ENCODE assay signal across 12 cellular contexts in the genomic region with DNA sequence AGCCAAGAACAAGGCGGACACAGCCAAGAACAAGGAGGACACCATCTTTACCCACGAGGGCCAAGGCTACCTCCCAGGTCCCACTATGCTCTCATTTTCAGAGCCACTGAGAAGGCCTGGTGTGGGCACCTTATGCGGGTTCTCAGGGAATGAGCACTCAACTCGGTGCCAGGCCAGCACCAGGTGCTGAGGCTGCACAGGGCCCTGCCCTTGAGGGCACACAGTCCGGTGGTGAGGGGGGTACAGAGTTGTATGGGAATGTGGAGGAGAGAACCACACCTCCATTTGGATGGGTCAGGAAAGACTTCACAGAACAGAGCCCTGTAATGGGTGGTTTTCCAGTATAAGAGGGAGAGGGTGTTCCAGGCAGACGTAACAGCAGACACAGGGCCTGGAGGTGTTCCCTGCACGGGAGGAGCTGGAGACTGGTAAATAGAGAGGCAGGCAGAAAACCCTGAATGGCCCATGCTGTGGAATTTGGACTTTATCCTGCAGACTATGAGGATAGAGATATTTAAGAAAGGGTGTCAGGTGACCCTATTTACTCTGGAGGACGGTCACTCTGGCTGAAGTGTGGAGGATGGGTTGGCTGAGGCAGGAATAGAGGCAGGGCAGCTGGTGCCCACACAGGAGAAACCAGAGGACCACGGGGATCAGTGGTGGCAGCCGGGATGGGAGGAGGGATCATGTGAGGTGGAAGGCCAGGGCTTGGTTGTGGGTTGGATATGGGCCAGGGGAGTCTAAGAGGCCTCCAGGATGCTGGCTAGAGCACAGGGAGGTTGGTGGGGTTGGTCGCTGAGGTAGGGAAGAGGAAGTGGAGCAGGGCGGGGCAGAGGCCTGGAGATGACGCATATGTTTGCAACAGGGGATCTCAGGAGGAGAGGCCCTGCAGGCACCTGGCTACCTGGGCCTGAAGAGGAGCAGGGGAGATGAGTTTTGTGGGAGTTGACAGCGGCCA. TPM values are rescaled to one million over a fixed set of nuclear protein-coding genes. Genes with fewer than 3 reads are reported as not detected.
A peak's percentile ranks its signal among the peaks of the same experiment; 100 is the strongest.
DNase-seq lines count a peak whose midpoint lies in the region; ATAC-seq, FAIRE-seq and TF ChIP-seq lines count a peak whose summit lies in the region.
"Had no signal": no experiment of that assay in that cellular context is flagged by ENCODE, and none has a peak within 500 bp of the region (broad histone marks: within the 10 kb centered on the region; RNA-seq: fewer than 3 reads in every experiment).

No MANE protein-coding gene starts in this region.

- TF ChIP-seq RAD21 in GM12878 (IDR thresholded peaks at IDR 0.05; ENCODE audit: insufficient read depth, low read depth, low read length), result no peak

- H3K36me3 ChIP-seq in GM12878 (ENCODE audit: control insufficient read depth in 2 of 2, insufficient read depth in 2 of 2, low read length in 1 of 2) (no peaks in the 10 kb centered on the region), pancreas (no peaks in the 10 kb centered on the region), psoas muscle (ENCODE audit: insufficient read depth in 1 of 2, low read depth in 1 of 2) (no peaks in the 10 kb centered on the region)
- H3K36me3 ChIP-seq: SJSA1 had no signal

- CTCF ChIA-PET in GM12878 (lab: Yijun Ruan, JAX), result no interaction called here

- TF ChIP-seq POLR2A in GM12878 (IDR thresholded peaks at IDR 0.05; ENCODE audit: low read depth, low read length), result no peak

- no peak overlapping the region for H3K27ac ChIP-seq in GM12878 (ENCODE audit: control insufficient read depth, insufficient read depth)
- no peak overlapping the region for H3K27ac ChIP-seq in pancreas
- H3K27ac ChIP-seq in psoas muscle, result no peak overlapping the region
- H3K27ac ChIP-seq: SJSA1 had no signal

- TF ChIP-seq CTCF in GM12865 (IDR thresholded peaks at IDR 0.05; ENCODE audit: insufficient read depth, low read depth, low read length, missing control alignments) (no peak), GM12878 (IDR thresholded peaks at IDR 0.05 in 2 of 3, conservative IDR thresholded peaks at IDR 0.05 in 1 of 3; ENCODE audit: control insufficient read depth in 2 of 3, extremely low read depth in 1 of 3, insufficient read depth in 1 of 3, low read depth in 3 of 3, low read length in 3 of 3) (no peak), pancreas (IDR thresholded peaks at IDR 0.05) (no peak), psoas muscle (IDR thresholded peaks at IDR 0.05) (no peak)

- H3K4me1 ChIP-seq in GM12878 (ENCODE audit: control insufficient read depth, insufficient read depth, low read length) (no peaks in the 10 kb centered on the region), pancreas (peaks cover 0 to 5% (median 0%) of the 10 kb centered on the region in 3 donors), psoas muscle (no peaks in the 10 kb centered on the region)

- no peaks in the 10 kb centered on the region for H3K79me2 ChIP-seq in GM12878 (ENCODE audit: control insufficient read depth, insufficient read depth, low read length)

- no peaks in the 10 kb centered on the region for H4K20me1 ChIP-seq in GM12878 (ENCODE audit: control insufficient read depth, insufficient read depth)

- no peak overlapping the region for H3K4me3 ChIP-seq in GM12865 (ENCODE audit: low read depth, low read length)
- H3K4me3 ChIP-seq in GM12878, result no peak overlapping the region
- no peak overlapping the region for H3K4me3 ChIP-seq in pancreas
- no peak overlapping the region for H3K4me3 ChIP-seq in psoas muscle
- H3K4me3 ChIP-seq: SJSA1 had no signal

- H3K9me3 ChIP-seq in GM12878 (replicated peaks; ENCODE audit: control insufficient read depth, insufficient read depth, low read length), result no peaks in the 10 kb centered on the region
- H3K9me3 ChIP-seq in pancreas, result no peaks in the 10 kb centered on the region
- H3K9me3 ChIP-seq in psoas muscle, result no peaks in the 10 kb centered on the region
- H3K9me3 ChIP-seq: SJSA1 had no signal

- peak; percentile 40 for ATAC-seq in GM12878
- peak in 3 of 4 donors; percentile 77 to 83 (median 81) for ATAC-seq in pancreas
- no peak for ATAC-seq in psoas muscle
- no peak for ATAC-seq in GM19463 (IDR thresholded peaks at IDR 0.05; ENCODE audit: unreplicated experiment)

- H3K4me2 ChIP-seq in GM12878 (ENCODE audit: control insufficient read depth, insufficient read depth), result no peak overlapping the region

- H2AFZ ChIP-seq in GM12878 (ENCODE audit: control insufficient read depth, low read depth, low read length), result no peak overlapping the region

- in situ Hi-C loops in GM12878 (cut with MboI), result no loop called here

- FAIRE-seq in GM12878 (lab: Jason Lieb, UNC) (no peak), pancreas (lab: Jason Lieb, UNC) (no peak)
- FAIRE-seq: endometrium, HTR-8/SVneo had no signal

- DNase-seq in GM12865 (ENCODE audit: low read depth) (peak; percentile 13), NCI-H2196 treated with DMSO at 0.1 percent for 48 hours (lab: John Stamatoyannopoulos, UW; ENCODE audit: unreplicated experiment) (peak; percentile 28), GM12878 (ENCODE audit: low read depth, low spot score) (no peak), pancreas (peak in 2 of 6 donors; percentile 24 to 49), dermis blood vessel endothelial cell (no peak), psoas muscle (no peak)
- no peak for DNase-seq in effector CD4-positive, alpha-beta T cell

- SMC1A ChIA-PET in GM12878 (lab: Charles Lee; ENCODE audit: uncharacterized antibody, unreplicated experiment), result no interaction called here

- intact Hi-C loops in GM12878 (cut with micrococcal nuclease; ENCODE audit: unreplicated experiment) (no loop called here), pancreas (cut with DNase I) (no loop called here), psoas muscle (cut with DNase I) (no loop called here)

- H3K9ac ChIP-seq in GM12878 (ENCODE audit: control insufficient read depth, insufficient read depth, low read length), result no peak overlapping the region

- H3K27me3 ChIP-seq in GM12878 (replicated peaks in 1 of 2; ENCODE audit: control insufficient read depth in 2 of 2, insufficient read depth in 2 of 2, low read length in 1 of 2) (no peaks in the 10 kb centered on the region; a peak in 1 of 4 replicates), pancreas (no peaks in the 10 kb centered on the region), psoas muscle (ENCODE audit: insufficient read depth in 3 of 3, low read length in 2 of 3) (no peaks in the 10 kb centered on the region)
- H3K27me3 ChIP-seq: SJSA1 had no signal

- RAD21 ChIA-PET in GM12878 (lab: Charles Lee; ENCODE audit: unreplicated experiment), result no interaction called here

- POLR2A ChIA-PET in GM12878 (lab: Charles Lee), result no interaction called here

- 11% methylated on average over 14 of the region's 14 CpGs for WGBS in GM12878 (ENCODE audit: insufficient coverage, insufficient replicate concordance, low lambda C conversion rate, missing lambda C conversion rate)
- 54 to 56% methylated on average over 14 of the region's 14 CpGs for WGBS in pancreas, 2 donors
- 60 to 65% (median 63%) methylated on average over 14 of the region's 14 CpGs for WGBS in psoas muscle, 3 donors

- no peak for TF ChIP-seq EP300 in GM12878 (IDR thresholded peaks at IDR 0.05; ENCODE audit: borderline replicate concordance in 1 of 2, control insufficient read depth in 1 of 2, low read depth in 2 of 2, low read length in 2 of 2)

- BruUV-seq in GM12878 (replicated peaks; lab: Mats Ljungman, UMichigan), result no TSS peak

TF ChIP-seq in GM12878, 131 proteins besides CTCF, POLR2A, EP300 and RAD21 (continues in another document):
- TF ChIP-seq SPI1 (IDR thresholded peaks at IDR 0.05; ENCODE audit: borderline replicate concordance, insufficient read depth, low read depth, low read length), result peak; percentile 65; the same call in 1 of the 2 replicates
- no peak for TF ChIP-seq FOXM1 (IDR thresholded peaks at IDR 0.05; ENCODE audit: low read depth, low read length)

RNA-seq across cellular contexts. Expression of a gene that starts 34.6 kb away (rescaled TPM):
- total RNA-seq in GM12878 (2013; cell fraction: nucleolus; rRNA removed), result not detected in 2 replicates
- total RNA-seq in GM12878 (2014; rRNA removed), result not detected in 2 replicates
- total RNA-seq in GM12878 (2014; rRNA removed; fragmentation: Illumina TruSeq; extraction: Trizol), result not detected in 2 replicates
- 0.37 and 0.41 TPM in 2 replicates for total RNA-seq in GM12878 (2021)
- not detected for polyA plus RNA-seq in GM12878 (2011; ENCODE audit: low read depth)
- polyA plus RNA-seq in GM12878 (2011; rRNA removed), result not detected in 2 replicates
- not detected in 2 replicates for polyA plus RNA-seq in GM12878 (2011; cell fraction: cytosol; rRNA removed)
- not detected in 2 replicates for polyA plus RNA-seq in GM12878 (2011; cell fraction: nucleus; rRNA removed)
- polyA plus RNA-seq in GM12878 (2012), result 0.48 TPM in 1 of 2 replicates, not detected in the other
- polyA plus RNA-seq in GM12878 (2014; fragmentation: Illumina TruSeq; extraction: Trizol), result not detected in 2 replicates
- polyA plus RNA-seq in GM12878 (2014; fragmentation: Nextera tagmentation; extraction: Ambion mirVana), result not detected
- polyA plus RNA-seq in GM12878 (2014; rRNA removed), result not detected in 2 replicates
- polyA plus RNA-seq in GM12878 (2016; fragmentation: Nextera tagmentation; extraction: Ambion mirVana), result under 1 TPM in 1 of 2 experiments, not detected in 1; 0.21 TPM
- polyA minus RNA-seq in GM12878 (2011; rRNA and poly(A)+ RNA removed), result not detected in 2 replicates
- not detected in 2 replicates for polyA minus RNA-seq in GM12878 (2011; cell fraction: cytosol; rRNA and poly(A)+ RNA removed)
- not detected in 2 replicates for polyA minus RNA-seq in GM12878 (2011; cell fraction: nucleus; rRNA and poly(A)+ RNA removed)
- total RNA-seq in pancreas, result under 1 TPM in 4 of 6 donors, not detected in 2; 0.20 to 0.60 (median 0.36) TPM
- 10 to 100 TPM in 1 of 2 donors, not detected in 1; 11.8 TPM for polyA plus RNA-seq in pancreas
- total RNA-seq in dermis blood vessel endothelial cell, result not detected in 2 replicates
- not detected for total RNA-seq in psoas muscle
- polyA plus RNA-seq in psoas muscle, result under 1 TPM in 1 of 3 donors, not detected in 2; 0.05 TPM
- total RNA-seq: activated T-helper 1 cell treated with anti-CD3 and anti-CD28 coated beads, Interleukin-12 subunit alpha, Interleukin-12 subunit beta, Interleukin-2, Interleukin-4 antibody, amounts not matched to agents 30 ng/mL and 10 ng/mL and 1 ng/mL, durations not matched to agents 14 hours and 24 hours and 36 hours; SJSA1 had no signal

Comparison
In these comparisons a context has a peak if more than half of its experiments do, and no peak if none do; other contexts are left out.
1. DNase-seq: peak in GM12865 (single experiment) and NCI-H2196 treated with DMSO at 0.1 percent for 48 hours (single experiment); none in GM12878 (single experiment), effector CD4-positive, alpha-beta T cell (single experiment), dermis blood vessel endothelial cell (single experiment) and psoas muscle (0 of 2).
2. ATAC-seq: peak in GM12878 (single experiment) and pancreas (3 of 4); none in psoas muscle (0 of 4) and GM19463 (single experiment).